Comparison of ENCODE assay signal across 8 cellular contexts in the genomic region with DNA sequence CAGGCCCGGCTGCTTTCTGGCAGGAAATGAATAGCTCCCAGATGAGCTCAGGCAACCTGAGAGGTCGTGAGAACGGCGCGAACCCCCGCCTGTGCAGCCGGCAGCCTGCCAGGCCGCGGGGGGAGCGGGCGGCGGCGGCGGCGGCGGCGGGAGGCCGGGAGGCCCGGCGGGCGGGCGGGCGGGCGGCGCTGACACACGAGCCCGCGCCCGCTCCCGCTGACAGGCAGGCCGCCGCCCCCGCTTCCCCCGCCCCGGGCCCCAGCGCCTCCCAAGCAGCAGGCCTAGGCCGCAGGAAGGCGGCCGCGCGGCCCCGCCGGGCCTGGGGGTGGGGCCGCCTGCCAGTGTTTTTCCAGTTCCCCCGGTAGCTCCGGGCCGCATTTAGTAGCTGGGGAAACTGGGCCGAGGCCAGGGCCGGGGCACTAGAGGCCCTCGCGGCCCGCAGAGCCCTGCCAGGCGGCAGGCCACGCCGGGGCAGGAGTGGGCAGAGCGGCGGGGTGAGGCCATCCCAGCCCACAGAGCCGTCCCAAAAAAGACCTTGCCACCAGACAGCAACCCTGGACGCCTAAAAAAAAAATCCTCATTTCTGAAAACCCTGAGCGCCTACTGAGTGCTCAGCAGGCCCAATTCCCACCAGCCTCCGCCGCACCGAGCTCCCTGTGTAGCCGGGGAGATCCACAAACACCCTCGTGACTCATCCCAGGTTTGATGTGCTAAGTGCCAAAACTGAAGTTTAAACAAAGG. TPM values are rescaled to one million over a fixed set of nuclear protein-coding genes. Genes with fewer than 3 reads are reported as not detected.
DNase-seq lines count a peak whose midpoint lies in the region; ATAC-seq and TF ChIP-seq lines count a peak whose summit lies in the region.

No MANE protein-coding gene starts in this region.

- peak; percentile 19 to 50 (median 35) for DNase-seq in CD8-positive, alpha-beta memory T cell
- DNase-seq in RWPE1 (ENCODE audit: low spot score) (peak; percentile 93), glomerular visceral epithelial cell (ENCODE audit: extremely low spot score) (peak; percentile 96), occipital lobe (lab: John Stamatoyannopoulos, UW) (peak; percentile 84), tibial artery (peak; percentile 87 to 97)

- H3K36me3 ChIP-seq in CD8-positive, alpha-beta memory T cell (ENCODE audit: insufficient read depth, low read length): no peaks in the 10 kb centered on the region
- peaks cover 0 to 5% (median 0%) of the 10 kb centered on the region in 3 donors for H3K36me3 ChIP-seq in tibial artery

- CTCF ChIA-PET in CD8-positive, alpha-beta memory T cell (lab: Charles Lee): interaction anchor here (0.8 kb wide), 1 partner anchor 12 kb away, joined by 3 read pairs; no protein-coding TSS in a partner anchor
- CTCF ChIA-PET in RWPE1 (lab: Yijun Ruan, JAX): interaction anchor here (0.6 to 5.4 kb wide), 10 partner anchors 28 to 361 kb away, joined by 3 to 39 read pairs (median 4); no protein-coding TSS in a partner anchor

- no peaks in the 10 kb centered on the region for H3K9me3 ChIP-seq in CD8-positive, alpha-beta memory T cell (ENCODE audit: low read length)
- H3K9me3 ChIP-seq in tibial artery: no peaks in the 10 kb centered on the region

- intact Hi-C loops in tibial artery (cut with DNase I; ENCODE audit: low total_unique reads): loop anchor here (10.0 kb wide), 1 partner anchor 173 kb away; no protein-coding TSS in a partner anchor

- no peak for TF ChIP-seq CTCF in RWPE1 (conservative IDR thresholded peaks at IDR 0.05; ENCODE audit: low read depth)
- TF ChIP-seq CTCF in tibial artery (IDR thresholded peaks at IDR 0.05): no peak

- H3K27me3 Mint-ChIP-seq in CD8-positive, alpha-beta memory T cell: peaks cover 49 to 70% of the 10 kb centered on the region in 2 donors
- peaks cover 17% of the 10 kb centered on the region for H3K27me3 Mint-ChIP-seq in IgD-negative memory B cell
- H3K27me3 Mint-ChIP-seq in activated naive CD8-positive, alpha-beta T cell: peaks cover 20% of the 10 kb centered on the region

- peaks cover 17 to 33% (median 29%) of the 10 kb centered on the region in 3 donors for H3K4me1 Mint-ChIP-seq in CD8-positive, alpha-beta memory T cell
- peaks cover 12 to 22% (median 17%) of the 10 kb centered on the region in 3 donors for H3K4me1 Mint-ChIP-seq in IgD-negative memory B cell
- H3K4me1 Mint-ChIP-seq in activated naive CD8-positive, alpha-beta T cell (ENCODE audit: low read depth): peaks cover 28% of the 10 kb centered on the region

- H3K27ac Mint-ChIP-seq in CD8-positive, alpha-beta memory T cell: peak overlapping the region in 1 of 8 donors; percentile 49
- peak overlapping the region in 1 of 3 donors; percentile 66 for H3K27ac Mint-ChIP-seq in IgD-negative memory B cell
- peak overlapping the region; percentile 74 for H3K27ac Mint-ChIP-seq in activated naive CD8-positive, alpha-beta T cell

- POLR2A ChIA-PET in CD8-positive, alpha-beta memory T cell (lab: Charles Lee): no interaction called here
- POLR2A ChIA-PET in RWPE1 (lab: Yijun Ruan, JAX; ENCODE audit: low non-redundant PET): interaction anchor here (1.3 kb wide), 2 partner anchors 181 to 361 kb away, joined by 3 to 4 read pairs; no protein-coding TSS in a partner anchor

- no peaks in the 10 kb centered on the region for H3K9me3 Mint-ChIP-seq in CD8-positive, alpha-beta memory T cell
- H3K9me3 Mint-ChIP-seq in IgD-negative memory B cell: no peaks in the 10 kb centered on the region
- H3K9me3 Mint-ChIP-seq in activated naive CD8-positive, alpha-beta T cell (ENCODE audit: low read depth): no peaks in the 10 kb centered on the region

- H3K4me3 ChIP-seq in CD8-positive, alpha-beta memory T cell (ENCODE audit: low read length): no peak overlapping the region
- peak overlapping the region; percentile 51 to 62 for H3K4me3 ChIP-seq in tibial artery

- peak overlapping the region; percentile 55 for H3K27ac ChIP-seq in CD8-positive, alpha-beta memory T cell (ENCODE audit: low read depth, low read length)
- peak overlapping the region; percentile 100 for H3K27ac ChIP-seq in RWPE1
- H3K27ac ChIP-seq in tibial artery: peak overlapping the region; percentile 90 to 99

- H3K4me3 Mint-ChIP-seq in CD8-positive, alpha-beta memory T cell: peak overlapping the region; percentile 26 to 68 (median 52)
- H3K4me3 Mint-ChIP-seq in IgD-negative memory B cell: peak overlapping the region; percentile 39 to 78 (median 67)
- H3K4me3 Mint-ChIP-seq in activated naive CD8-positive, alpha-beta T cell: peak overlapping the region; percentile 81

- H3K4me1 ChIP-seq in CD8-positive, alpha-beta memory T cell (ENCODE audit: insufficient read depth, low read length): peaks cover 26% of the 10 kb centered on the region
- peaks cover 0 to 46% (median 37%) of the 10 kb centered on the region in 4 donors for H3K4me1 ChIP-seq in tibial artery

- ATAC-seq in GM21381 (IDR thresholded peaks at IDR 0.05; ENCODE audit: unreplicated experiment): peak; percentile 46

- peaks cover 0 to 2% (median 0%) of the 10 kb centered on the region in 3 donors for H3K36me3 Mint-ChIP-seq in CD8-positive, alpha-beta memory T cell
- no peaks in the 10 kb centered on the region for H3K36me3 Mint-ChIP-seq in IgD-negative memory B cell
- H3K36me3 Mint-ChIP-seq in activated naive CD8-positive, alpha-beta T cell: no peaks in the 10 kb centered on the region

- peaks cover 5% of the 10 kb centered on the region for H3K27me3 ChIP-seq in CD8-positive, alpha-beta memory T cell (ENCODE audit: insufficient read depth, low read length, poor library complexity, severe bottlenecking)
- H3K27me3 ChIP-seq in tibial artery: no peaks in the 10 kb centered on the region

RNA-seq across cellular contexts. Expression of gene HES1, which starts 5.6 kb away (rescaled TPM):
- total RNA-seq in CD8-positive, alpha-beta memory T cell: not detected
- not detected for polyA plus RNA-seq in CD8-positive, alpha-beta memory T cell
- 8.5 TPM for polyA plus RNA-seq in IgD-negative memory B cell
- total RNA-seq in occipital lobe: 13.6 TPM

Comparison
In these comparisons a context has a peak if more than half of its experiments do, and no peak if none do; other contexts are left out.
1. DNase-seq: peak in every context shown above with its lines; median percentile 96 in glomerular visceral epithelial cell; 93 in RWPE1; 92 in tibial artery; 84 in occipital lobe; 35 in CD8-positive, alpha-beta memory T cell.
2. RNA of gene HES1, which starts 5.6 kb away (total RNA-seq): 13.6 TPM in occipital lobe (single experiment); not detected in CD8-positive, alpha-beta memory T cell; every median in the first group is over 10 times any median in the second.
3. Peak in every context shown above with its lines, with median percentiles within 50 percentile points of each other: H3K27ac ChIP-seq and H3K4me3 Mint-ChIP-seq.